In the genomic region with DNA sequence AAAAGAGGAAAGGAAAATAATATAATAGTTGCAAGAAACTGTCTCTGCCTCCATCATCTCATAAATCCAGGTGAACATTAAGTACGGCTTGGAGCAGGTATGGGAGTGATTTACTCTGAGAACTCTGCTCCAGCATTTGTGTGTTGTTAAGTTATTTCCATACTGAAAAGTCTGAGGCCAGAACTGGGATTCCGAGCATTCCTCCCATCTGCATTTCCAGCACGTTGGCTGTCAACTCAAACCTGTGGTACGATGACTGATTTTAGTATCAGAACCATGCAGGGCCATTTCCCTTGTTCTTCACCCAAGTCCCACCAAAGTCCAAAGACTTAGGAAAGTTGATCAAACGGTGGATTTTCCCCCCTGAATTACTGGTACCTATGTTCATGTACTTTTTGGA, we compare ENCODE assay signal across 15 cellular contexts.
A peak's percentile ranks its signal among the peaks of the same experiment; 100 is the strongest.
DNase-seq lines count a peak whose midpoint lies in the region; ATAC-seq, FAIRE-seq and TF ChIP-seq lines count a peak whose summit lies in the region.
"Had no signal": no experiment of that assay in that cellular context is flagged by ENCODE, and none has a peak within 500 bp of the region (broad histone marks: within the 10 kb centered on the region; RNA-seq: fewer than 3 reads in every experiment).

No MANE protein-coding gene starts in this region.

- no CpG with 5 or more reads among the region's 5 CpGs for WGBS in trophoblast cell (ENCODE audit: extremely low coverage, insufficient coverage, insufficient read length)
- WGBS in sigmoid colon, 2 donors: 77 to 84% methylated on average over 5 of the region's 5 CpGs

- no peak overlapping the region for H2BK120ac ChIP-seq in trophoblast cell (ENCODE audit: insufficient read depth, low read length, poor library complexity)

- no peaks in the 10 kb centered on the region for H3K9me3 Mint-ChIP-seq in GM23338
- H3K9me3 Mint-ChIP-seq in astrocyte (ENCODE audit: unreplicated experiment): no peaks in the 10 kb centered on the region
- H3K9me3 Mint-ChIP-seq in stimulated activated naive B cell treated with anti-CD40 and anti-IgM and Interleukin-4, amounts not matched to agents 10 μg/mL and 1 μg/mL and 100 μg/mL, for 72 hours: no peaks in the 10 kb centered on the region

- no peaks in the 10 kb centered on the region for H3F3A ChIP-seq in GM23338 (replicated peaks; ENCODE audit: low read depth)

- H2AK5ac ChIP-seq in trophoblast cell (ENCODE audit: low read length): no peak overlapping the region

- H3K4me1 Mint-ChIP-seq in GM23338 (peaks cover 40% of the 10 kb centered on the region), astrocyte (ENCODE audit: low read depth, unreplicated experiment) (peaks cover 18% of the 10 kb centered on the region)
- H3K4me1 Mint-ChIP-seq in stimulated activated naive B cell treated with anti-CD40 and anti-IgM and Interleukin-4, amounts not matched to agents 10 μg/mL and 1 μg/mL and 100 μg/mL, for 72 hours: peaks cover 0 to 5% of the 10 kb centered on the region in 2 donors
- H3K4me1 Mint-ChIP-seq: CD4-positive, CD25-positive, alpha-beta regulatory T cell had no signal

- H3K4me3 Mint-ChIP-seq in GM23338 (0 out of 3 replicates have a peak overlapping the region, but pooled peaks have one; percentile 5), astrocyte (ENCODE audit: unreplicated experiment) (no peak overlapping the region)
- no peak overlapping the region for H3K4me3 Mint-ChIP-seq in stimulated activated naive B cell treated with anti-CD40 and anti-IgM and Interleukin-4, amounts not matched to agents 10 μg/mL and 1 μg/mL and 100 μg/mL, for 72 hours
- H3K4me3 Mint-ChIP-seq: CD4-positive, CD25-positive, alpha-beta regulatory T cell had no signal

- peak overlapping the region; percentile 67 for H2AFZ ChIP-seq in GM23338
- H2AFZ ChIP-seq in astrocyte (ENCODE audit: low read depth, low read length): no peak overlapping the region
- no peak overlapping the region for H2AFZ ChIP-seq in trophoblast cell (ENCODE audit: insufficient read depth, low read length, poor library complexity)

- peak; percentile 66 for DNase-seq in GM23338 (ENCODE audit: low spot score)
- DNase-seq in astrocyte (ENCODE audit: low read depth): peak; percentile 10
- peak; percentile 62 for DNase-seq in islet precursor cell
- peak in 1 of 2 donors; percentile 55 for DNase-seq in trophoblast cell
- no peak for DNase-seq in breast epithelium (ENCODE audit: low spot score in 2 of 2)
- DNase-seq in sigmoid colon: no peak
- no peak for DNase-seq in stimulated activated naive B cell treated with anti-CD40 and anti-IgM and Interleukin-4, amounts not matched to agents 10 μg/mL and 1 μg/mL and 100 μg/mL, for 72 hours
- DNase-seq in SJCRH30: no peak
- DNase-seq: 8988T; AML-193; Calu3; CD4-positive, CD25-positive, alpha-beta regulatory T cell had no signal

- no peak for TF ChIP-seq CTCF in GM23338 (conservative IDR thresholded peaks at IDR 0.05; ENCODE audit: low read depth in 2 of 2)
- TF ChIP-seq CTCF in astrocyte (IDR thresholded peaks at IDR 0.05; ENCODE audit: insufficient read depth, low read depth, low read length): no peak
- TF ChIP-seq CTCF in breast epithelium (IDR thresholded peaks at IDR 0.05): no peak
- no peak for TF ChIP-seq CTCF in sigmoid colon (IDR thresholded peaks at IDR 0.05)

- TF ChIP-seq EP300 in sigmoid colon (IDR thresholded peaks at IDR 0.05): no peak

- H3K9me2 ChIP-seq in GM23338 (ENCODE audit: insufficient read depth): no peaks in the 10 kb centered on the region

- H3K9me3 ChIP-seq in astrocyte (ENCODE audit: insufficient read depth, low read depth, low read length): no peaks in the 10 kb centered on the region
- H3K9me3 ChIP-seq in trophoblast cell (ENCODE audit: insufficient read depth, low read depth, low read length): no peaks in the 10 kb centered on the region
- no peaks in the 10 kb centered on the region for H3K9me3 ChIP-seq in breast epithelium
- H3K9me3 ChIP-seq in sigmoid colon: no peaks in the 10 kb centered on the region
- H3K9me3 ChIP-seq in SJCRH30 (replicated peaks): no peaks in the 10 kb centered on the region; the same call in 1 of the 2 replicates

- no peaks in the 10 kb centered on the region for H3K36me3 Mint-ChIP-seq in GM23338 (ENCODE audit: low read depth)
- H3K36me3 Mint-ChIP-seq in astrocyte (ENCODE audit: low read depth, unreplicated experiment): peaks cover 1% of the 10 kb centered on the region
- no peaks in the 10 kb centered on the region for H3K36me3 Mint-ChIP-seq in stimulated activated naive B cell treated with anti-CD40 and anti-IgM and Interleukin-4, amounts not matched to agents 10 μg/mL and 1 μg/mL and 100 μg/mL, for 72 hours
- H3K36me3 Mint-ChIP-seq: CD4-positive, CD25-positive, alpha-beta regulatory T cell had no signal

- no peaks in the 10 kb centered on the region for H4K20me1 ChIP-seq in GM23338 (replicated peaks; ENCODE audit: insufficient read depth)
- no peaks in the 10 kb centered on the region for H4K20me1 ChIP-seq in astrocyte (ENCODE audit: insufficient read depth, low read length)
- H4K20me1 ChIP-seq: BLaER1 had no signal

- H3K79me1 ChIP-seq in trophoblast cell (ENCODE audit: low read length): no peaks in the 10 kb centered on the region

- FAIRE-seq in astrocyte (lab: Jason Lieb, UNC): no peak
- FAIRE-seq: GM12891 had no signal

- H2BK12ac ChIP-seq in trophoblast cell (ENCODE audit: low read length): no peak overlapping the region

- intact Hi-C loops in breast epithelium (cut with DNase I; ENCODE audit: low total_unique reads) (no loop called here), sigmoid colon (cut with DNase I) (no loop called here)

- H3K27me3 ChIP-seq in GM23338 (ENCODE audit: insufficient read depth) (no peaks in the 10 kb centered on the region), astrocyte (ENCODE audit: insufficient read depth, low read length) (no peaks in the 10 kb centered on the region), trophoblast cell (ENCODE audit: insufficient read depth, low read length) (no peaks in the 10 kb centered on the region), breast epithelium (no peaks in the 10 kb centered on the region), sigmoid colon (no peaks in the 10 kb centered on the region), SJCRH30 (no peaks in the 10 kb centered on the region)
- H3K27me3 ChIP-seq: BLaER1 had no signal

- H3K18ac ChIP-seq in trophoblast cell (ENCODE audit: low read length): no peak overlapping the region

- no peak overlapping the region for H4K8ac ChIP-seq in trophoblast cell (ENCODE audit: low read depth, low read length)

- peaks cover 1% of the 10 kb centered on the region for H3K27me3 Mint-ChIP-seq in GM23338 (ENCODE audit: insufficient read depth, low read depth, poor library complexity)
- H3K27me3 Mint-ChIP-seq in astrocyte (ENCODE audit: low read depth, unreplicated experiment): peaks cover 2% of the 10 kb centered on the region
- H3K27me3 Mint-ChIP-seq in stimulated activated naive B cell treated with anti-CD40 and anti-IgM and Interleukin-4, amounts not matched to agents 10 μg/mL and 1 μg/mL and 100 μg/mL, for 72 hours: peaks cover 11 to 20% of the 10 kb centered on the region in 2 donors

- H3K9ac ChIP-seq in astrocyte (ENCODE audit: low read length) (no peak overlapping the region), trophoblast cell (ENCODE audit: low read length) (no peak overlapping the region)
- H3K9ac ChIP-seq: BLaER1 had no signal

- no peak for TF ChIP-seq POLR2A in breast epithelium (IDR thresholded peaks at IDR 0.05)
- TF ChIP-seq POLR2A in sigmoid colon (IDR thresholded peaks at IDR 0.05): no peak

- no peak overlapping the region for H3K27ac ChIP-seq in GM23338 (ENCODE audit: low read depth)
- H3K27ac ChIP-seq in astrocyte (ENCODE audit: low read depth, low read length): no peak overlapping the region
- no peak overlapping the region for H3K27ac ChIP-seq in trophoblast cell (ENCODE audit: low read depth, low read length)
- H3K27ac ChIP-seq in breast epithelium: no peak overlapping the region
- no peak overlapping the region for H3K27ac ChIP-seq in sigmoid colon
- H3K27ac ChIP-seq in SJCRH30: no peak overlapping the region
- H3K27ac ChIP-seq: BLaER1, HL-60 had no signal

- H3K27ac Mint-ChIP-seq in GM23338: no peak overlapping the region
- H3K27ac Mint-ChIP-seq in astrocyte (ENCODE audit: unreplicated experiment): no peak overlapping the region
- H3K27ac Mint-ChIP-seq in stimulated activated naive B cell treated with anti-CD40 and anti-IgM and Interleukin-4, amounts not matched to agents 10 μg/mL and 1 μg/mL and 100 μg/mL, for 72 hours: no peak overlapping the region
- H3K27ac Mint-ChIP-seq: CD4-positive, CD25-positive, alpha-beta regulatory T cell had no signal

- no peak overlapping the region for H3K14ac ChIP-seq in trophoblast cell (ENCODE audit: low read length)

- ATAC-seq in GM23338: peak; percentile 35
- ATAC-seq in stimulated activated naive B cell treated with anti-CD40 and anti-IgM and Interleukin-4, amounts not matched to agents 10 μg/mL and 1 μg/mL and 100 μg/mL, for 72 hours (replicated peaks): no peak

- H3K4me3 ChIP-seq in GM23338 (peak overlapping the region; percentile 8; the same call in 1 of the 2 replicates), astrocyte (ENCODE audit: insufficient read depth, low read depth, low read length) (no peak overlapping the region), trophoblast cell (ENCODE audit: low read depth, low read length) (no peak overlapping the region), breast epithelium (no peak overlapping the region), sigmoid colon (no peak overlapping the region), SJCRH30 (no peak overlapping the region)
- H3K4me3 ChIP-seq: BLaER1 had no signal

- H3K4me2 ChIP-seq in GM23338: peak overlapping the region; percentile 62
- H3K4me2 ChIP-seq in astrocyte (ENCODE audit: low read length): no peak overlapping the region
- H3K4me2 ChIP-seq in trophoblast cell (ENCODE audit: low read length): peak overlapping the region; percentile 28
- H3K4me2 ChIP-seq: BLaER1 had no signal

- no peaks in the 10 kb centered on the region for H3K79me2 ChIP-seq in GM23338 (replicated peaks; ENCODE audit: insufficient read depth)
- no peaks in the 10 kb centered on the region for H3K79me2 ChIP-seq in astrocyte (ENCODE audit: insufficient read depth, low read length)
- H3K79me2 ChIP-seq in trophoblast cell (ENCODE audit: control insufficient read depth, insufficient read depth, low read length, poor library complexity): no peaks in the 10 kb centered on the region

- H3K4me1 ChIP-seq in GM23338 (ENCODE audit: insufficient read depth) (peaks cover 28% of the 10 kb centered on the region), astrocyte (ENCODE audit: insufficient read depth, low read length) (no peaks in the 10 kb centered on the region), trophoblast cell (ENCODE audit: control insufficient read depth in 1 of 2, insufficient read depth in 2 of 2, low read length in 2 of 2) (peaks cover 0 to 11% of the 10 kb centered on the region in 2 experiments), breast epithelium (peaks cover 0 to 4% of the 10 kb centered on the region in 2 donors), sigmoid colon (no peaks in the 10 kb centered on the region), SJCRH30 (peaks cover 22% of the 10 kb centered on the region)

- H4K12ac ChIP-seq in trophoblast cell (ENCODE audit: low read depth, low read length): no peak overlapping the region

- H3K36me3 ChIP-seq in GM23338 (ENCODE audit: insufficient read depth) (no peaks in the 10 kb centered on the region), astrocyte (ENCODE audit: insufficient read depth, low read length) (no peaks in the 10 kb centered on the region), trophoblast cell (ENCODE audit: control insufficient read depth in 1 of 2, insufficient read depth in 2 of 2, low read length in 2 of 2) (no peaks in the 10 kb centered on the region), breast epithelium (no peaks in the 10 kb centered on the region), sigmoid colon (no peaks in the 10 kb centered on the region), SJCRH30 (no peaks in the 10 kb centered on the region)
- H3K36me3 ChIP-seq: BLaER1 had no signal

- no peak overlapping the region for H4K91ac ChIP-seq in trophoblast cell (ENCODE audit: low read depth, low read length)

- no peak overlapping the region for H3K4ac ChIP-seq in trophoblast cell (ENCODE audit: low read depth, low read length)

- no peak overlapping the region for H3K23ac ChIP-seq in trophoblast cell (ENCODE audit: low read length)

- no peak overlapping the region for H2BK5ac ChIP-seq in trophoblast cell (ENCODE audit: low read depth, low read length, poor library complexity)

Comparison
In these comparisons a context has a peak if more than half of its experiments do, and no peak if none do; other contexts are left out.
1. DNase-seq: peak in GM23338 (single experiment), astrocyte (single experiment) and islet precursor cell (single experiment); none in breast epithelium (0 of 2), sigmoid colon (single experiment), stimulated activated naive B cell treated with anti-CD40 and anti-IgM and Interleukin-4, amounts not matched to agents 10 μg/mL and 1 μg/mL and 100 μg/mL, for 72 hours (single experiment) and SJCRH30 (0 of 2).